ENCODE assay signal across 1 cellular context in the genomic region with DNA sequence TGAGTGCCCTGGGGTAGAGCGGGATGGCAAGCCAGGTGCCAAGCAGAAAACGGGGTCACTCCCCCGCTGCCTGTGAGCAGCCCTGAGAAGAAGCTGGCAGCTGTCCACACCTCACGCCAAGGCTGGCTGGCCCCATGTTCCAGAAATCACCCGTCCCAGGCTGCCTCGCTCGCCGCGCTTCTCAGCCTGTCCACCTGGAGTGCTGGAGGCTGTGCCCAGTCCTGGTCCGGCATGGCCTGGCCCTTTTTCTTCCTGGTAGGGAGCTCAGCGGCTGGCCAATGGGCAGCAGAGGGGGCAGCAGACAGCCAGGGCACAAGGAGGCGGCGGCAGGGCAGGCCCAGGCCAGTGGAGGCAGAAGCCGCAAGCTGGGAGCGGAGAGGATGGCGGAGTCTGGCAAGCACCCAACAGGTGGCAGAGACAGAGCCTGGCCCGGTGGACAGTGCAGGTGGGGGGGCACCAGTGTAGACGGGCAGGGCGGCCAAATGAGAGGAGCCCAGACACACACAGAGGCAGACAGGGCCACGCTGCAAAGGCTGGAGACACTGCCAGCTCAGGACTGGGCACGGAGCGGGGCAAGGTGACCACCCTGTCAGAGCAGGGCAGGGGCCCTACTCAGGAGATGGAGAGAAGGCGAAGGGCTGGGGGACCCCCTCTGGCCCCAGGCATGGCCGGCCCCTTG.
TF ChIP-seq lines count a peak whose summit lies in the region.

No MANE protein-coding gene starts in this region.

TF ChIP-seq in A549, 52 proteins besides CTCF, POLR2A, EP300 and RAD21:
- TF ChIP-seq EHMT2 (IDR thresholded peaks at IDR 0.05; ENCODE audit: low read depth) (no peak), JUNB (IDR thresholded peaks at IDR 0.05) (no peak), CHD4 (IDR thresholded peaks at IDR 0.05; ENCODE audit: borderline replicate concordance) (no peak)
- TF ChIP-seq, protein P1, sequence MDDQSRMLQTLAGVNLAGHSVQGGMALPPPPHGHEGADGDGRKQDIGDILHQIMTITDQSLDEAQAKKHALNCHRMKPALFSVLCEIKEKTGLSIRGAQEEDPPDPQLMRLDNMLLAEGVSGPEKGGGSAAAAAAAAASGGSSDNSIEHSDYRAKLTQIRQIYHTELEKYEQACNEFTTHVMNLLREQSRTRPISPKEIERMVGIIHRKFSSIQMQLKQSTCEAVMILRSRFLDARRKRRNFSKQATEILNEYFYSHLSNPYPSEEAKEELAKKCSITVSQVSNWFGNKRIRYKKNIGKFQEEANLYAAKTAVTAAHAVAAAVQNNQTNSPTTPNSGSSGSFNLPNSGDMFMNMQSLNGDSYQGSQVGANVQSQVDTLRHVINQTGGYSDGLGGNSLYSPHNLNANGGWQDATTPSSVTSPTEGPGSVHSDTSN (IDR thresholded peaks at IDR 0.05), result no peak
